6 cellular contexts compared by ENCODE assay signal in the genomic region with DNA sequence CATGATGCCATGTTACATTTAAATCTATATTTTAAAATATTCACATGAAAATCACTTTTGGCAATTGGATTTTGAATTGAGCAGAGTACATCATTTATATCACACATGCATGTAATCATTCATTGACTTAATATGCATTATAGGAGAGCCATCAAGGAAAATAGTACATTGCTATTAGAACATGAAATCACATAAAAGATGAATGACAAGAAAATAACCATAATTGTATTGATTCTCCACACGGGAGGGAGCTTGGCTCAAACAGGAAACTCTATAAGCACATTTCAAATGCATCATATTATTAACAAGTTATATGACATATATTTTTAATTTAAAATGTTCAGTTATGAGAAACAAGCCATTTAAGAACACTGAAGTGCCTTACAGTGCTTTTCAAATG.
"Had no signal": no experiment of that assay in that cellular context is flagged by ENCODE, and none has a peak within 500 bp of the region (broad histone marks: within the 10 kb centered on the region; RNA-seq: fewer than 3 reads in every experiment).

No MANE protein-coding gene starts in this region.

- H3K9ac ChIP-seq: GM23248 had no signal

- DNase-seq: GM23248, GOT3, H9, HCEC 1CT, IMR-90 had no signal

- H2AFZ ChIP-seq: GM23248 had no signal

- FAIRE-seq: HTR-8/SVneo had no signal

- H3K27ac ChIP-seq: GM23248 had no signal

- H3K4me3 ChIP-seq: GM23248 had no signal
